Comparison of ENCODE assay signal across 22 cellular contexts in genomic region chr11:46374815-46375214, GRCh38. TPM values are rescaled to one million over a fixed set of nuclear protein-coding genes. Genes with fewer than 3 reads are reported as not detected.
"Had no signal": no experiment of that assay in that cellular context is flagged by ENCODE, and none has a peak within 500 bp of the region (broad histone marks: within the 10 kb centered on the region; RNA-seq: fewer than 3 reads in every experiment).

No MANE protein-coding gene starts in this region.

- DNase-seq: KBM-7, MV-4-11, NCI-H1048, NCI-H1105, NCI-H1417, NCI-H1436 treated with DMSO at 0.1 percent for 48 hours, NCI-H1694, NCI-H187 treated with DMSO at 0.1 percent for 48 hours, NCI-H2029 treated with DMSO at 0.1 percent for 48 hours, NCI-H2171 treated with DMSO at 0.1 percent for 48 hours, NCI-H2227 treated with DMSO at 0.1 percent for 48 hours, NCI-H446, NCI-H510A, NCI-H524 treated with DMSO at 0.1 percent for 48 hours, NCI-H69, NCI-H774, Right ventricle myocardium superior, RPMI8226, SIG-M5 had no signal

- H3K4me3 ChIP-seq: SJSA1, SK-N-MC had no signal

RNA-seq across cellular contexts. Expression of gene CHRM4, which starts 16.8 kb away (rescaled TPM):
- total RNA-seq: MCF 10A, Right ventricle myocardium superior had no signal
